8 cellular contexts compared by ENCODE assay signal in the genomic region with DNA sequence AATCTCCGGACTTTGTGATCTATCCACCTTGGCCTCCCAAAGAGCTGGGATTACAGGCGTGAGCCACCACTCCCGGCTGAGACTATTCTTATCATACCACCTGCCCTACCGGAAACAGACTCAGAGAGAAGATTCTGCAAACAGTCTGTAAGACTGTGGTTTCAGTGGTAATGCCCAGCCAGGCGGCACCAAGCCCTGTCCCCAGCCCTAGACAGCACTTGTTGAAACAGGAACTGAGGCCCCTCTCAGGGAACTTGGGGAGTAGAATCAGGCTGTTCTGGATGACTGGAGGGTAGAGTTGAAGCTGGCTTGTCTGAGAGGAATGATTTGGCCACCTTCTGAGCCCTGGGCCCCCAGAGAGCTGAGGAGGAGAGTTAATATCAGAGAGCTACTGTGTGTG. TPM values are rescaled to one million over a fixed set of nuclear protein-coding genes. Genes with fewer than 3 reads are reported as not detected.
DNase-seq lines count a peak whose midpoint lies in the region; ATAC-seq, FAIRE-seq and TF ChIP-seq lines count a peak whose summit lies in the region.

No MANE protein-coding gene starts in this region.

- peak; percentile 82 for DNase-seq in Jurkat, Clone E6-1 (ENCODE audit: low read depth, low spot score)
- DNase-seq in globus pallidus (ENCODE audit: low spot score): peak; percentile 25
- no peak for DNase-seq in kidney
- DNase-seq in left ventricle myocardium inferior: no peak
- no peak for DNase-seq in stimulated activated CD4-positive, alpha-beta T cell treated with anti-CD3 and anti-CD28 coated beads, Interleukin-15, amount 100 ng/mL, for 24 hours
- DNase-seq in NCI-H2196 (lab: John Stamatoyannopoulos, UW; ENCODE audit: unreplicated experiment): no peak

- no peak overlapping the region for H3K27ac ChIP-seq in kidney (ENCODE audit: low read depth in 2 of 2, low read length in 2 of 2)
- no peak overlapping the region for H3K27ac ChIP-seq in left ventricle myocardium inferior (replicated peaks)

- no peak for FAIRE-seq in kidney (lab: Jason Lieb, UNC)

- TF ChIP-seq POLR2A in GM18505 (IDR thresholded peaks at IDR 0.05; ENCODE audit: borderline replicate concordance, extremely low read depth, insufficient read depth, insufficient read length): no peak

- intact Hi-C loops in kidney (cut with DNase I) (no loop called here), left ventricle myocardium inferior (cut with micrococcal nuclease) (no loop called here)

- TF ChIP-seq CTCF in kidney (IDR thresholded peaks at IDR 0.05; ENCODE audit: borderline replicate concordance, extremely low read depth, insufficient read depth) (no peak), left ventricle myocardium inferior (IDR thresholded peaks at IDR 0.05; ENCODE audit: borderline replicate concordance) (no peak)

- H3K4me3 ChIP-seq in Jurkat, Clone E6-1 (ENCODE audit: low read length): no peak overlapping the region
- H3K4me3 ChIP-seq in kidney (ENCODE audit: low read length in 2 of 2) (no peak overlapping the region), left ventricle myocardium inferior (no peak overlapping the region)

- no peak overlapping the region for H3K9ac ChIP-seq in kidney (ENCODE audit: low read length in 2 of 2)

- no peaks in the 10 kb centered on the region for H3K9me3 ChIP-seq in kidney (ENCODE audit: control insufficient read depth in 1 of 2, low read length in 2 of 2)
- no peaks in the 10 kb centered on the region for H3K9me3 ChIP-seq in left ventricle myocardium inferior (replicated peaks)

- H3K4me1 ChIP-seq in kidney (ENCODE audit: control insufficient read depth in 1 of 2, insufficient read depth in 1 of 2, low read depth in 1 of 2, low read length in 2 of 2): no peaks in the 10 kb centered on the region
- H3K4me1 ChIP-seq in left ventricle myocardium inferior: peaks cover 10% of the 10 kb centered on the region

- H3K27me3 ChIP-seq in left ventricle myocardium inferior (ENCODE audit: low read depth): peaks cover 39% of the 10 kb centered on the region

- H3K36me3 ChIP-seq in kidney (ENCODE audit: control insufficient read depth in 1 of 2, insufficient read depth in 2 of 2, low read length in 2 of 2) (no peaks in the 10 kb centered on the region), left ventricle myocardium inferior (no peaks in the 10 kb centered on the region)

- ATAC-seq in GM18505 (IDR thresholded peaks at IDR 0.05; ENCODE audit: unreplicated experiment) (peak; percentile 97), GM21723 (IDR thresholded peaks at IDR 0.05; ENCODE audit: unreplicated experiment) (peak; percentile 90)

RNA-seq across cellular contexts. Expression of a gene that starts 1.3 kb away (rescaled TPM):
- not detected for polyA plus RNA-seq in Jurkat, Clone E6-1 (2012; ENCODE audit: insufficient read depth, insufficient read length)
- total RNA-seq in kidney: 0.41 TPM
- polyA plus RNA-seq in kidney (ENCODE audit: insufficient read depth, low read depth, low replicate concordance): 1.3 TPM
- total RNA-seq in left ventricle myocardium inferior: 0.25 TPM

RNA-seq across cellular contexts. Expression of a gene that starts 40.0 kb away (rescaled TPM):
- not detected for polyA plus RNA-seq in Jurkat, Clone E6-1 (2012; ENCODE audit: insufficient read depth, insufficient read length)
- total RNA-seq in kidney (0.22 TPM), left ventricle myocardium inferior (not detected)
- polyA plus RNA-seq in kidney (ENCODE audit: insufficient read depth, low read depth, low replicate concordance): not detected

Comparison
In these comparisons a context has a peak if more than half of its experiments do, and no peak if none do; other contexts are left out.
1. DNase-seq: peak in Jurkat, Clone E6-1 (single experiment) and globus pallidus (single experiment); none in kidney (single experiment), left ventricle myocardium inferior (single experiment), stimulated activated CD4-positive, alpha-beta T cell treated with anti-CD3 and anti-CD28 coated beads, Interleukin-15, amount 100 ng/mL, for 24 hours (single experiment) and NCI-H2196 (single experiment).